In genomic region chr19:289651-290538, GRCh38 we compare ENCODE assay signal across 8 cellular contexts. TPM values are rescaled to one million over a fixed set of nuclear protein-coding genes. Genes with fewer than 3 reads are reported as not detected.
DNase-seq lines count a peak whose midpoint lies in the region; ATAC-seq and TF ChIP-seq lines count a peak whose summit lies in the region.

No MANE protein-coding gene starts in this region.

- peaks cover 37% of the 10 kb centered on the region for H3K27me3 ChIP-seq in foreskin keratinocyte

- DNase-seq in Calu3, result peak; percentile 83
- peak; percentile 88 to 96 for DNase-seq in NCI-H2081 (lab: John Stamatoyannopoulos, UW)
- DNase-seq in activated T-cell treated with anti-CD3 and anti-CD28 coated beads for 48 hours (ENCODE audit: low read depth), result peak; percentile 14
- DNase-seq in foreskin keratinocyte, result peak; percentile 60 to 85
- DNase-seq in renal cortical epithelial cell (ENCODE audit: low read depth), result peak; percentile 88
- no peak for DNase-seq in NOMO-1 treated with DMSO at 0.1 percent for 48 hours (lab: John Stamatoyannopoulos, UW; ENCODE audit: unreplicated experiment)

- intact Hi-C loops in Calu3 (cut with micrococcal nuclease; ENCODE audit: unreplicated experiment), result no loop called here

- H3K27me3 Mint-ChIP-seq in Calu3 (ENCODE audit: unreplicated experiment), result no peaks in the 10 kb centered on the region

- TF ChIP-seq CTCF in Calu3 (IDR thresholded peaks at IDR 0.05; ENCODE audit: unreplicated experiment) (no peak), foreskin keratinocyte (conservative IDR thresholded peaks at IDR 0.05) (no peak)

- H3K36me3 Mint-ChIP-seq in Calu3 (ENCODE audit: insufficient read depth, unreplicated experiment), result peaks cover 65% of the 10 kb centered on the region

- H3K27ac Mint-ChIP-seq in Calu3 (ENCODE audit: unreplicated experiment), result peak overlapping the region; percentile 97

- H3K4me1 Mint-ChIP-seq in Calu3 (ENCODE audit: low read depth, unreplicated experiment), result peaks cover 21% of the 10 kb centered on the region

- H3K9me3 Mint-ChIP-seq in Calu3 (ENCODE audit: low read depth, unreplicated experiment), result no peaks in the 10 kb centered on the region

- CTCF ChIA-PET in Calu3 (lab: Charles Lee), result no interaction called here

- peak overlapping the region; percentile 8 for H3K27ac ChIP-seq in foreskin keratinocyte

- peak overlapping the region; percentile 74 for H3K4me3 Mint-ChIP-seq in Calu3 (ENCODE audit: low read depth, unreplicated experiment)

- peaks cover 6% of the 10 kb centered on the region for H3K4me1 ChIP-seq in foreskin keratinocyte

- TSS peak; percentile 46 for BruUV-seq in Calu3 (replicated peaks; lab: Mats Ljungman, UMichigan)

- ATAC-seq in foreskin keratinocyte, result peak; percentile 82
- ATAC-seq in GM18520 (IDR thresholded peaks at IDR 0.05; ENCODE audit: unreplicated experiment), result no peak
- no peak for ATAC-seq in GM21423 (IDR thresholded peaks at IDR 0.05; ENCODE audit: unreplicated experiment)

RNA-seq across cellular contexts. Expression of gene PLPP2, which starts 1.3 kb away (rescaled TPM):
- total RNA-seq in Calu3 (2022) (113 and 126 TPM in 2 replicates), foreskin keratinocyte (12.5 and 13.8 TPM in 2 replicates), renal cortical epithelial cell (15.4 and 70.8 TPM in 2 replicates)
- polyA plus RNA-seq in foreskin keratinocyte, result 15.3 and 17.0 TPM in 2 replicates

RNA-seq across cellular contexts. Expression of gene MIER2, which starts 54.7 kb away (rescaled TPM):
- total RNA-seq in Calu3 (2022) (22.8 and 28.4 TPM in 2 replicates), foreskin keratinocyte (23.5 and 27.8 TPM in 2 replicates), renal cortical epithelial cell (14.4 and 18.1 TPM in 2 replicates)
- 26.9 and 28.8 TPM in 2 replicates for polyA plus RNA-seq in foreskin keratinocyte
